In genomic region chr11:65575568-65576231, GRCh38 we compare ENCODE assay signal across 8 cellular contexts.
DNase-seq lines count a peak whose midpoint lies in the region; ATAC-seq and TF ChIP-seq lines count a peak whose summit lies in the region.

EHBP1L1 (plus strand) TSS chr11:65576053; CDS start chr11:65576303, 250 bp downstream.

- DNase-seq in LoVo (ENCODE audit: low spot score) (peak; percentile 53), cardiac fibroblast (ENCODE audit: low read depth in 2 of 2) (peak; percentile 58 to 65), kidney tubule cell (ENCODE audit: low spot score) (peak; percentile 64), globus pallidus (ENCODE audit: low spot score) (no peak)
- peak; percentile 68 for DNase-seq in stimulated activated CD4-positive, alpha-beta T cell treated with anti-CD3 and anti-CD28 coated beads, Interleukin-4, amount 100 ng/mL, for 24 hours

- H3K4me3 ChIP-seq in cardiac fibroblast (replicated peaks in 1 of 2; ENCODE audit: low read depth in 2 of 2, low read length in 2 of 2): peak within 1 kb of the TSS; percentile 56 to 74

- ATAC-seq in HG03354 (IDR thresholded peaks at IDR 0.05; ENCODE audit: poor library complexity, severe bottlenecking, unreplicated experiment): no peak

- TF ChIP-seq POLR2A in GM18526 (IDR thresholded peaks at IDR 0.05; ENCODE audit: extremely low read depth, insufficient read length): peak; percentile 44

- TF ChIP-seq CTCF in VCaP (conservative IDR thresholded peaks at IDR 0.05): no peak
- TF ChIP-seq CTCF in cardiac fibroblast (IDR thresholded peaks at IDR 0.05; ENCODE audit: low read depth, low read length): no peak

- peak within 1 kb of the TSS; percentile 98 for H3K27ac ChIP-seq in VCaP
